Comparison of ENCODE assay signal across 8 cellular contexts in genomic region chr20:36214684-36215256, GRCh38. TPM values are rescaled to one million over a fixed set of nuclear protein-coding genes. Genes with fewer than 3 reads are reported as not detected.
A peak's percentile ranks its signal among the peaks of the same experiment; 100 is the strongest.
DNase-seq lines count a peak whose midpoint lies in the region; ATAC-seq and TF ChIP-seq lines count a peak whose summit lies in the region.

No MANE protein-coding gene starts in this region.

- intact Hi-C loops in IMR-90 (cut with micrococcal nuclease) (loop anchor here (1.0 to 5.0 kb wide), 2 partner anchors 225 to 328 kb away; partner anchors contain the start of gene MYL9), left lung (cut with DNase I) (no loop called here)

- H3K36me3 ChIP-seq in IMR-90 (ENCODE audit: control insufficient read depth, insufficient read depth, low read length) (peaks cover 6% of the 10 kb centered on the region; the same call in 1 of the 2 replicates), left lung (peaks cover 0 to 23% of the 10 kb centered on the region in 2 donors)

- TF ChIP-seq CTCF in IMR-90 (conservative IDR thresholded peaks at IDR 0.05; ENCODE audit: low read depth, low read length) = peak; percentile 56
- TF ChIP-seq CTCF in left lung (IDR thresholded peaks at IDR 0.05) = no peak

- H3K9me1 ChIP-seq in IMR-90 (ENCODE audit: insufficient read depth, low read length) = no peaks in the 10 kb centered on the region

- H3K9me3 Mint-ChIP-seq in activated CD8-positive, alpha-beta T cell treated with anti-CD3 and anti-CD28 coated beads, Interleukin-2, amount 10 ng/mL, durations not matched to agents 7 days and 5 days (ENCODE audit: insufficient read depth) = no peaks in the 10 kb centered on the region

- no peak overlapping the region for H3K9ac ChIP-seq in IMR-90 (ENCODE audit: low read depth, low read length)

- no peak overlapping the region for H4K8ac ChIP-seq in IMR-90 (ENCODE audit: low read depth in 2 of 2, low read length in 2 of 2)

- DNase-seq in NCI-H82 (lab: John Stamatoyannopoulos, UW) = peak; percentile 74
- no peak for DNase-seq in NCI-H82 treated with DMSO at 0.1 percent for 48 hours (lab: John Stamatoyannopoulos, UW; ENCODE audit: unreplicated experiment)
- peak; percentile 33 for DNase-seq in IMR-90
- DNase-seq in activated CD8-positive, alpha-beta T cell treated with anti-CD3 and anti-CD28 coated beads, Interleukin-2, amount 10 ng/mL, durations not matched to agents 7 days and 5 days = peak; percentile 24
- DNase-seq in left lung = no peak
- no peak for DNase-seq in activated T-cell treated with anti-CD3 and anti-CD28 coated beads for 4 hours

- H3K4me2 ChIP-seq in IMR-90 (ENCODE audit: low read depth, low read length) = no peak overlapping the region

- H3K9me3 ChIP-seq in IMR-90 (ENCODE audit: control insufficient read depth, insufficient read depth, low read length) = no peaks in the 10 kb centered on the region
- no peaks in the 10 kb centered on the region for H3K9me3 ChIP-seq in left lung

- no peak overlapping the region for H3K18ac ChIP-seq in IMR-90 (ENCODE audit: low read depth, low read length)

- no peaks in the 10 kb centered on the region for H3K79me1 ChIP-seq in IMR-90 (ENCODE audit: low read depth in 1 of 2, low read length in 2 of 2)

- no peak overlapping the region for H2AK5ac ChIP-seq in IMR-90 (ENCODE audit: low read depth, low read length)

- peak; percentile 81 for ATAC-seq in IMR-90 (ENCODE audit: low read depth)
- no peak for ATAC-seq in activated CD8-positive, alpha-beta T cell treated with anti-CD3 and anti-CD28 coated beads, Interleukin-2, amount 10 ng/mL, durations not matched to agents 7 days and 5 days
- ATAC-seq in left lung = peak; percentile 30
- ATAC-seq in GM18909 (IDR thresholded peaks at IDR 0.05; ENCODE audit: poor library complexity, unreplicated experiment) = no peak
- ATAC-seq in HG03378 (IDR thresholded peaks at IDR 0.05; ENCODE audit: unreplicated experiment) = no peak

- no peak overlapping the region for H4K5ac ChIP-seq in IMR-90 (ENCODE audit: low read depth, low read length)

- no peak overlapping the region for H2AK9ac ChIP-seq in IMR-90 (replicated peaks; ENCODE audit: low read depth, low read length, poor library complexity)

- WGBS in IMR-90 (ENCODE audit: extremely low coverage in 2 of 2, insufficient read length in 1 of 2), 2 experiments = 17% methylated on average over 1 of the region's 5 CpGs; no CpG with 5 or more reads in 1 of the 2 experiments

- H3K27ac ChIP-seq in IMR-90 (ENCODE audit: insufficient read depth, low read length) = no peak overlapping the region
- H3K27ac ChIP-seq in left lung = no peak overlapping the region

- no peaks in the 10 kb centered on the region for H4K20me1 ChIP-seq in IMR-90 (ENCODE audit: insufficient read depth, low read length)

- TF ChIP-seq RAD21 in IMR-90 (IDR thresholded peaks at IDR 0.05; ENCODE audit: low read length) = peak; percentile 58

- no peak overlapping the region for H3K14ac ChIP-seq in IMR-90 (replicated peaks; ENCODE audit: low read depth, low read length)

- H3K4me3 Mint-ChIP-seq in activated CD8-positive, alpha-beta T cell treated with anti-CD3 and anti-CD28 coated beads, Interleukin-2, amount 10 ng/mL, durations not matched to agents 7 days and 5 days = no peak overlapping the region

- H2BK120ac ChIP-seq in IMR-90 (ENCODE audit: low read depth, low read length) = no peak overlapping the region

- POLR2A ChIA-PET in IMR-90 (lab: Charles Lee; ENCODE audit: unreplicated experiment) = no interaction called here
- POLR2A ChIA-PET in activated CD8-positive, alpha-beta T cell treated with anti-CD3 and anti-CD28 coated beads, Interleukin-2, amount 10 ng/mL, durations not matched to agents 7 days and 5 days (lab: Charles Lee) = no interaction called here

- no peak overlapping the region for H2AFZ ChIP-seq in IMR-90 (replicated peaks; ENCODE audit: low read length, poor library complexity)

- H3K36me3 Mint-ChIP-seq in activated CD8-positive, alpha-beta T cell treated with anti-CD3 and anti-CD28 coated beads, Interleukin-2, amount 10 ng/mL, durations not matched to agents 7 days and 5 days (ENCODE audit: low read depth) = no peaks in the 10 kb centered on the region

- H3K23ac ChIP-seq in IMR-90 (ENCODE audit: low read depth, low read length) = no peak overlapping the region

- no peak overlapping the region for H2BK15ac ChIP-seq in IMR-90 (ENCODE audit: low read depth, low read length)

- TF ChIP-seq POLR2A in IMR-90 (IDR thresholded peaks at IDR 0.05; ENCODE audit: low read depth, low read length) = no peak

- H3K4me1 ChIP-seq in IMR-90 (ENCODE audit: control insufficient read depth, insufficient read depth, low read length) (no peaks in the 10 kb centered on the region), left lung (no peaks in the 10 kb centered on the region)

- CTCF ChIA-PET in IMR-90 (lab: Yijun Ruan, JAX) = no interaction called here
- CTCF ChIA-PET in activated CD8-positive, alpha-beta T cell treated with anti-CD3 and anti-CD28 coated beads, Interleukin-2, amount 10 ng/mL, durations not matched to agents 7 days and 5 days (lab: Charles Lee) = interaction anchor here (0.9 to 3.2 kb wide), 2 partner anchors 12 to 185 kb away, joined by 4 to 20 read pairs; no protein-coding TSS in a partner anchor

- H3K4ac ChIP-seq in IMR-90 (ENCODE audit: low read depth, low read length) = no peak overlapping the region

- H3K27ac Mint-ChIP-seq in activated CD8-positive, alpha-beta T cell treated with anti-CD3 and anti-CD28 coated beads, Interleukin-2, amount 10 ng/mL, durations not matched to agents 7 days and 5 days = no peak overlapping the region

- no peak overlapping the region for H3K56ac ChIP-seq in IMR-90 (ENCODE audit: extremely low read depth, insufficient read depth, low read length)

- H3K4me1 Mint-ChIP-seq in activated CD8-positive, alpha-beta T cell treated with anti-CD3 and anti-CD28 coated beads, Interleukin-2, amount 10 ng/mL, durations not matched to agents 7 days and 5 days (ENCODE audit: low read depth) = peaks cover 2% of the 10 kb centered on the region

- H3K27me3 Mint-ChIP-seq in activated CD8-positive, alpha-beta T cell treated with anti-CD3 and anti-CD28 coated beads, Interleukin-2, amount 10 ng/mL, durations not matched to agents 7 days and 5 days (ENCODE audit: low read depth) = no peaks in the 10 kb centered on the region

- no peak overlapping the region for H4K91ac ChIP-seq in IMR-90 (ENCODE audit: insufficient read depth, low read depth, low read length)

- H2BK20ac ChIP-seq in IMR-90 (ENCODE audit: low read depth, low read length) = no peak overlapping the region

- no TSS peak for BruUV-seq in IMR-90 (replicated peaks; lab: Mats Ljungman, UMichigan)

- no peak overlapping the region for H3K4me3 ChIP-seq in IMR-90 (ENCODE audit: insufficient read depth, low read depth, low read length)
- no peak overlapping the region for H3K4me3 ChIP-seq in left lung

- H2BK5ac ChIP-seq in IMR-90 (ENCODE audit: low read depth, low read length, poor library complexity, severe bottlenecking) = no peak overlapping the region

- in situ Hi-C loops in IMR-90 (cut with MboI; ENCODE audit: low sequenced_read_pairs) = loop anchor here (25.0 kb wide), 1 partner anchor 698 kb away; no protein-coding TSS in a partner anchor

- dilution Hi-C loops in IMR-90 (cut with HindIII; ENCODE audit: low sequenced_read_pairs, unreplicated experiment) = no loop called here

- H3K27me3 ChIP-seq in IMR-90 (ENCODE audit: control insufficient read depth, insufficient read depth, low read length) (no peaks in the 10 kb centered on the region), left lung (no peaks in the 10 kb centered on the region)

TF ChIP-seq in IMR-90, 13 proteins besides CTCF, POLR2A, EP300 and RAD21:
- TF ChIP-seq BHLHE40 (IDR thresholded peaks at IDR 0.05; ENCODE audit: low read depth, low read length) (no peak), SMC3 (IDR thresholded peaks at IDR 0.05; ENCODE audit: low read depth, low read length) (peak; percentile 48)

RNA-seq across cellular contexts. Expression of gene AAR2, which starts 21.5 kb away (rescaled TPM):
- total RNA-seq in IMR-90 (2012; rRNA removed) (28.1 and 35.8 TPM in 2 replicates), left lung (10 to 100 TPM; 23.1 to 23.4 TPM)
- polyA plus RNA-seq in IMR-90 (2012; rRNA removed) = 28.2 and 30.2 TPM in 2 replicates
- 16.6 and 21.0 TPM in 2 replicates for polyA plus RNA-seq in IMR-90 (2012; cell fraction: cytosol; rRNA removed)
- polyA plus RNA-seq in IMR-90 (2012; cell fraction: nucleus; rRNA removed; ENCODE audit: low replicate concordance) = 12.5 and 16.3 TPM in 2 replicates
- 10 to 100 TPM; 20.5 to 22.7 TPM for total RNA-seq in activated CD8-positive, alpha-beta T cell treated with anti-CD3 and anti-CD28 coated beads, Interleukin-2, amount 10 ng/mL, durations not matched to agents 7 days and 5 days

Comparison
In these comparisons a context has a peak if more than half of its experiments do, and no peak if none do; other contexts are left out.
1. DNase-seq: peak in NCI-H82 (single experiment), IMR-90 (single experiment) and activated CD8-positive, alpha-beta T cell treated with anti-CD3 and anti-CD28 coated beads, Interleukin-2, amount 10 ng/mL, durations not matched to agents 7 days and 5 days (single experiment); none in NCI-H82 treated with DMSO at 0.1 percent for 48 hours (single experiment), left lung (0 of 2) and activated T-cell treated with anti-CD3 and anti-CD28 coated beads for 4 hours (single experiment).
2. ATAC-seq: peak in IMR-90 (single experiment) and left lung (single experiment); none in activated CD8-positive, alpha-beta T cell treated with anti-CD3 and anti-CD28 coated beads, Interleukin-2, amount 10 ng/mL, durations not matched to agents 7 days and 5 days (single experiment), GM18909 (single experiment) and HG03378 (single experiment).